ENCODE assay signal across 9 cellular contexts in genomic region chr2:237235383-237236095, GRCh38.
DNase-seq lines count a peak whose midpoint lies in the region; ATAC-seq and TF ChIP-seq lines count a peak whose summit lies in the region.
"Had no signal": no experiment of that assay in that cellular context is flagged by ENCODE, and none has a peak within 500 bp of the region (broad histone marks: within the 10 kb centered on the region; RNA-seq: fewer than 3 reads in every experiment).

No MANE protein-coding gene starts in this region.

- 48% methylated on average over 6 of the region's 6 CpGs for WGBS in esophagus muscularis mucosa

- TF ChIP-seq EP300 in esophagus muscularis mucosa (IDR thresholded peaks at IDR 0.05), result no peak

- no peaks in the 10 kb centered on the region for H3K36me3 Mint-ChIP-seq in activated CD4-positive, alpha-beta T cell treated with anti-CD3 and anti-CD28 coated beads for 36 hours (ENCODE audit: low read depth)

- H3K27ac Mint-ChIP-seq in activated CD4-positive, alpha-beta T cell treated with anti-CD3 and anti-CD28 coated beads for 36 hours, result no peak overlapping the region

- intact Hi-C loops in activated CD4-positive, alpha-beta T cell treated with anti-CD3 and anti-CD28 coated beads for 36 hours (cut with DNase I, micrococcal nuclease), result no loop called here
- intact Hi-C loops in esophagus muscularis mucosa (cut with DNase I), result no loop called here
- intact Hi-C loops in mucosa of descending colon (cut with DNase I, micrococcal nuclease), result no loop called here
- intact Hi-C loops in uterus (cut with DNase I; ENCODE audit: low total_unique reads), result no loop called here

- no peak overlapping the region for H3K4me3 ChIP-seq in esophagus muscularis mucosa
- no peak overlapping the region for H3K4me3 ChIP-seq in mucosa of descending colon
- H3K4me3 ChIP-seq in uterus, result no peak overlapping the region
- H3K4me3 ChIP-seq: HAP-1 had no signal

- POLR2A ChIA-PET in activated CD4-positive, alpha-beta T cell treated with anti-CD3 and anti-CD28 coated beads for 36 hours (lab: Charles Lee), result no interaction called here

- no peaks in the 10 kb centered on the region for H3K4me1 Mint-ChIP-seq in activated CD4-positive, alpha-beta T cell treated with anti-CD3 and anti-CD28 coated beads for 36 hours

- TF ChIP-seq CTCF in esophagus muscularis mucosa (IDR thresholded peaks at IDR 0.05), result no peak
- no peak for TF ChIP-seq CTCF in mucosa of descending colon (IDR thresholded peaks at IDR 0.05)
- TF ChIP-seq CTCF in uterus (IDR thresholded peaks at IDR 0.05), result no peak

- peaks cover 12 to 33% (median 33%) of the 10 kb centered on the region in 4 donors for H3K4me1 ChIP-seq in esophagus muscularis mucosa
- H3K4me1 ChIP-seq in mucosa of descending colon (ENCODE audit: low read depth), result no peaks in the 10 kb centered on the region
- peaks cover 0 to 13% of the 10 kb centered on the region in 2 donors for H3K4me1 ChIP-seq in uterus
- H3K4me1 ChIP-seq: HAP-1 had no signal

- ATAC-seq in activated CD4-positive, alpha-beta T cell treated with anti-CD3 and anti-CD28 coated beads for 36 hours, result peak; percentile 65
- ATAC-seq in mucosa of descending colon (peak; percentile 43), HG03039 (IDR thresholded peaks at IDR 0.05; ENCODE audit: unreplicated experiment) (no peak), GM19397 (IDR thresholded peaks at IDR 0.05; ENCODE audit: unreplicated experiment) (no peak), GM19455 (IDR thresholded peaks at IDR 0.05; ENCODE audit: unreplicated experiment) (no peak)

- H3K9me3 Mint-ChIP-seq in activated CD4-positive, alpha-beta T cell treated with anti-CD3 and anti-CD28 coated beads for 36 hours (ENCODE audit: low read depth), result peaks cover under 1% of the 10 kb centered on the region

- no peaks in the 10 kb centered on the region for H3K36me3 ChIP-seq in esophagus muscularis mucosa
- no peaks in the 10 kb centered on the region for H3K36me3 ChIP-seq in mucosa of descending colon (ENCODE audit: low read depth)
- H3K36me3 ChIP-seq in uterus, result no peaks in the 10 kb centered on the region
- H3K36me3 ChIP-seq: HAP-1 had no signal

- CTCF ChIA-PET in activated CD4-positive, alpha-beta T cell treated with anti-CD3 and anti-CD28 coated beads for 36 hours (lab: Charles Lee), result interaction anchor here (0.8 kb wide), 1 partner anchor 22 kb away, joined by 3 read pairs; no protein-coding TSS in a partner anchor

- H3K27me3 ChIP-seq in esophagus muscularis mucosa (no peaks in the 10 kb centered on the region), uterus (no peaks in the 10 kb centered on the region)

- H3K4me3 Mint-ChIP-seq in activated CD4-positive, alpha-beta T cell treated with anti-CD3 and anti-CD28 coated beads for 36 hours, result no peak overlapping the region

- peaks cover 18% of the 10 kb centered on the region for H3K27me3 Mint-ChIP-seq in activated CD4-positive, alpha-beta T cell treated with anti-CD3 and anti-CD28 coated beads for 36 hours

- peak overlapping the region; percentile 60 to 71 (median 66) for H3K27ac ChIP-seq in esophagus muscularis mucosa (replicated peaks in 1 of 4)
- H3K27ac ChIP-seq in uterus, result peak overlapping the region; percentile 60 to 72

- H3K9me3 ChIP-seq in esophagus muscularis mucosa (peaks cover 0 to 2% (median under 1%) of the 10 kb centered on the region in 4 donors), mucosa of descending colon (peaks cover under 1% of the 10 kb centered on the region), uterus (no peaks in the 10 kb centered on the region)
- H3K9me3 ChIP-seq: HAP-1 had no signal

- DNase-seq in activated CD4-positive, alpha-beta T cell treated with anti-CD3 and anti-CD28 coated beads for 36 hours, result no peak
- no peak for DNase-seq in activated CD4-positive, alpha-beta T cell treated with anti-CD3 and anti-CD28 coated beads, Interleukin-2, amount 50 U/mL, for 1 hour
- DNase-seq in esophagus muscularis mucosa (ENCODE audit: extremely low spot score) (peak; percentile 92), mucosa of descending colon (peak in 1 of 3 donors; percentile 37), uterus (peak; percentile 80 to 89)

- TF ChIP-seq POLR2A in esophagus muscularis mucosa (IDR thresholded peaks at IDR 0.05; ENCODE audit: low read depth) (no peak), uterus (IDR thresholded peaks at IDR 0.05) (no peak)

Comparison
In these comparisons a context has a peak if more than half of its experiments do, and no peak if none do; other contexts are left out.
1. ATAC-seq: peak in activated CD4-positive, alpha-beta T cell treated with anti-CD3 and anti-CD28 coated beads for 36 hours (single experiment) and mucosa of descending colon (single experiment); none in HG03039 (single experiment), GM19397 (single experiment) and GM19455 (single experiment).
2. DNase-seq: peak in esophagus muscularis mucosa (single experiment) and uterus (2 of 2); none in activated CD4-positive, alpha-beta T cell treated with anti-CD3 and anti-CD28 coated beads for 36 hours (single experiment) and activated CD4-positive, alpha-beta T cell treated with anti-CD3 and anti-CD28 coated beads, Interleukin-2, amount 50 U/mL, for 1 hour (single experiment).